10 cellular contexts compared by ENCODE assay signal in genomic region chrX:46576458-46576857, GRCh38. TPM values are rescaled to one million over a fixed set of nuclear protein-coding genes. Genes with fewer than 3 reads are reported as not detected.
A peak's percentile ranks its signal among the peaks of the same experiment; 100 is the strongest.
DNase-seq lines count a peak whose midpoint lies in the region; ATAC-seq, FAIRE-seq and TF ChIP-seq lines count a peak whose summit lies in the region.
"Had no signal": no experiment of that assay in that cellular context is flagged by ENCODE, and none has a peak within 500 bp of the region (broad histone marks: within the 10 kb centered on the region; RNA-seq: fewer than 3 reads in every experiment).

No MANE protein-coding gene starts in this region.

- no peak overlapping the region for H3K56ac ChIP-seq in H9 (ENCODE audit: insufficient read length, low read depth, low read length)

- no peaks in the 10 kb centered on the region for H3K36me3 ChIP-seq in brain microvascular endothelial cell (replicated peaks)

- H4K20me1 ChIP-seq in H9 (ENCODE audit: control insufficient read depth, insufficient read depth, insufficient read length): no peaks in the 10 kb centered on the region

- no peak overlapping the region for H3K18ac ChIP-seq in H9 (ENCODE audit: insufficient read length, low read depth, low read length)

- peaks cover 5% of the 10 kb centered on the region for H3K23me2 ChIP-seq in H9 (ENCODE audit: insufficient read length, low read depth, low read length, poor library complexity, severe bottlenecking)

- H3K9me3 Mint-ChIP-seq in H9: peaks cover 63 to 67% of the 10 kb centered on the region in 2 experiments

- POLR2A ChIA-PET in AG04449 (lab: Yijun Ruan, JAX): no interaction called here

- FAIRE-seq in HTR-8/SVneo (lab: Jason Lieb, UNC): no peak

- H3K4me3 ChIP-seq in AG04449 (ENCODE audit: low read depth, low read length): peak overlapping the region; percentile 38
- peak overlapping the region; percentile 59 for H3K4me3 ChIP-seq in brain microvascular endothelial cell (ENCODE audit: low read depth, low read length)

- DNase-seq in AG04449 (ENCODE audit: low read depth, low spot score) (no peak), H9 (no peak), brain microvascular endothelial cell (no peak), lung microvascular endothelial cell (ENCODE audit: low read depth in 2 of 2) (peak; percentile 20 to 23), HTR-8/SVneo (ENCODE audit: insufficient read length, low spot score) (no peak), NCI-H748 (lab: John Stamatoyannopoulos, UW; ENCODE audit: unreplicated experiment) (no peak)
- DNase-seq: activated CD4-positive, alpha-beta T cell treated with anti-CD3 and anti-CD28 coated beads, Interleukin-2, amount 50 U/mL, for 48 hours; NCI-H187 treated with DMSO at 0.1 percent for 48 hours had no signal

- H4K5ac ChIP-seq in H9 (ENCODE audit: insufficient read length, low read depth, low read length): no peak overlapping the region

- no peak overlapping the region for H3K14ac ChIP-seq in H9 (ENCODE audit: insufficient read depth, low read length)

- H3K4me1 Mint-ChIP-seq in H9: peaks cover 9 to 18% of the 10 kb centered on the region in 2 experiments

- peaks cover 21 to 48% (median 22%) of the 10 kb centered on the region in 3 experiments; a peak in 6 of 7 replicates for H3K36me3 Mint-ChIP-seq in H9 (ENCODE audit: insufficient read depth in 1 of 3, low read depth in 3 of 3)

- H3K27me3 ChIP-seq in H9 (ENCODE audit: insufficient read depth, low read length) (no peaks in the 10 kb centered on the region; the same call in 1 of the 2 replicates), brain microvascular endothelial cell (replicated peaks) (no peaks in the 10 kb centered on the region)

- no peak overlapping the region for H2BK15ac ChIP-seq in H9 (ENCODE audit: low read depth, low read length)

- no peak overlapping the region for H2AK5ac ChIP-seq in H9 (ENCODE audit: insufficient read length, low read length)

- no peak for ATAC-seq in HG02610 (IDR thresholded peaks at IDR 0.05; ENCODE audit: unreplicated experiment)
- no peak for ATAC-seq in HG03139 (IDR thresholded peaks at IDR 0.05; ENCODE audit: unreplicated experiment)

- H3K79me2 ChIP-seq in H9 (ENCODE audit: insufficient read depth, low read length): peaks cover 16% of the 10 kb centered on the region; the same call in 1 of the 2 replicates

- no peaks in the 10 kb centered on the region; the same call in 1 of the 2 replicates for H3K4me1 ChIP-seq in H9 (ENCODE audit: insufficient read depth, low read length)

- H3K9ac ChIP-seq in H9 (ENCODE audit: extremely low read depth, insufficient read length, low read length): no peak overlapping the region

- peaks cover 6% of the 10 kb centered on the region for H3K27me3 Mint-ChIP-seq in H9 (ENCODE audit: low read depth)

- peak overlapping the region; percentile 75 to 93 for H3K4me3 Mint-ChIP-seq in H9

- no peak overlapping the region for H3T11ph ChIP-seq in H9 (ENCODE audit: low read length)

- no peak overlapping the region for H2BK12ac ChIP-seq in H9 (ENCODE audit: insufficient read length, low read depth, low read length)

- TF ChIP-seq CTCF in AG04449 (IDR thresholded peaks at IDR 0.05; ENCODE audit: insufficient read depth, low read length, missing control alignments) (no peak), H9 (conservative IDR thresholded peaks at IDR 0.05) (no peak), brain microvascular endothelial cell (IDR thresholded peaks at IDR 0.05; ENCODE audit: low read depth, low read length, missing control alignments) (no peak)

- no peak overlapping the region for H2AFZ ChIP-seq in H9 (ENCODE audit: low read length)

- CTCF ChIA-PET in AG04449 (lab: Yijun Ruan, JAX): interaction anchor here (1.0 kb wide), 1 partner anchor 10 kb away, joined by 3 read pairs; no protein-coding TSS in a partner anchor

- no CpG with 5 or more reads among the region's 3 CpGs for WGBS in H9 (ENCODE audit: extremely low coverage, insufficient read length, low lambda C conversion rate)

- H3K79me1 ChIP-seq in H9 (ENCODE audit: insufficient read depth, low read depth, low read length, poor library complexity, severe bottlenecking): no peaks in the 10 kb centered on the region

- H2BK20ac ChIP-seq in H9 (ENCODE audit: low read depth, low read length, poor library complexity, severe bottlenecking): no peak overlapping the region

- no peak overlapping the region for H3K4ac ChIP-seq in H9 (ENCODE audit: low read depth, low read length)

- H2BK5ac ChIP-seq in H9 (ENCODE audit: insufficient read length, low read length): no peak overlapping the region

- no peak overlapping the region for H4K91ac ChIP-seq in H9 (ENCODE audit: insufficient read length, low read depth, low read length)

- H2BK120ac ChIP-seq in H9 (ENCODE audit: low read depth, low read length, poor library complexity, severe bottlenecking): no peak overlapping the region

- H3K23ac ChIP-seq in H9 (ENCODE audit: insufficient read length, low read depth, low read length): no peak overlapping the region

- H3K27ac ChIP-seq in H9 (ENCODE audit: insufficient read length, low read depth, low read length): no peak overlapping the region
- peak overlapping the region; percentile 43 for H3K27ac ChIP-seq in brain microvascular endothelial cell

- H4K8ac ChIP-seq in H9 (replicated peaks; ENCODE audit: insufficient read length, low read depth, low read length): no peak overlapping the region

- H3K27ac Mint-ChIP-seq in H9: no peak overlapping the region

- in situ Hi-C loops in brain microvascular endothelial cell (cut with HindIII; ENCODE audit: low pct_ligation_motif_present, low sequenced_read_pairs): no loop called here

- peak overlapping the region; percentile 71 for H3K4me2 ChIP-seq in H9 (ENCODE audit: insufficient read depth, insufficient read length, low read length)

- H3K9me3 ChIP-seq in H9 (ENCODE audit: control insufficient read depth, low read depth, low read length): peaks cover 5% of the 10 kb centered on the region

RNA-seq across cellular contexts. Expression of gene CHST7, which starts 2.9 kb away (rescaled TPM):
- total RNA-seq in H9 (2021) (17.1 and 18.7 TPM in 2 replicates), lung microvascular endothelial cell (24.2 and 34.5 TPM in 2 replicates)

RNA-seq across cellular contexts. Expression of gene ZNF674, which starts 31.2 kb away (rescaled TPM):
- 7.9 and 10.1 TPM in 2 replicates for total RNA-seq in H9 (2021)
- 3.1 and 4.0 TPM in 2 replicates for total RNA-seq in lung microvascular endothelial cell

Comparison
In these comparisons a context has a peak if more than half of its experiments do, and no peak if none do; other contexts are left out.
1. DNase-seq: peak in lung microvascular endothelial cell (2 of 2); none in AG04449 (single experiment), H9 (single experiment), brain microvascular endothelial cell (single experiment), HTR-8/SVneo (single experiment) and NCI-H748 (single experiment).